8 cellular contexts compared by ENCODE assay signal in the genomic region with DNA sequence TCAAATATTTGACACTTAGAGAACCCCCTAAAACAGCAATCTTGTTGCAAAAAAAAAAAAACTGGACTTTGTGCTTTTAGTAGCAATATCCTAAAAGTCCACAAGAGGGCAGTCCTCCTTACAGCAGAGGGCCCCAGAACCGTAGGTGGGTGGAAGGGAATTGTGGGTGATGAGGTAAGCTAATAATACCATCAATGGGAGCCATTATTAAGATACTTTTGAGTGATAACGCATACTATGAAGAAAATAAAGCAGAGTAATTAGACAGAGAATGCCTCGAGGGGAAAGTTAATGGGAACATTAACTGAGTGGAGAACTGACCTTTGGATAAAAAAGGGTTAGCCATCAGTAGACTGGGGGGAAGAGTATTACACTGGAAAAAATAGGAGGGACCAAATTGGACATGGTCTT.
DNase-seq lines count a peak whose midpoint lies in the region; ATAC-seq and TF ChIP-seq lines count a peak whose summit lies in the region.

No MANE protein-coding gene starts in this region.

- no peaks in the 10 kb centered on the region for H3K9me3 ChIP-seq in SJCRH30 (replicated peaks)

- no peak overlapping the region for H3K27ac ChIP-seq in SJCRH30

- H3K9me3 Mint-ChIP-seq in naive thymus-derived CD8-positive, alpha-beta T cell, result peaks cover 0 to 4% (median 0%) of the 10 kb centered on the region in 9 donors

- no peaks in the 10 kb centered on the region for H3K36me3 ChIP-seq in SJCRH30

- POLR2A ChIA-PET in naive thymus-derived CD8-positive, alpha-beta T cell (lab: Charles Lee), result no interaction called here

- no peak overlapping the region for H3K4me3 ChIP-seq in SJCRH30
- H3K4me3 ChIP-seq in fibroblast of pulmonary artery (replicated peaks; ENCODE audit: low read depth, low read length), result no peak overlapping the region

- peak; percentile 90 for ATAC-seq in HG03342 (IDR thresholded peaks at IDR 0.05; ENCODE audit: unreplicated experiment)
- ATAC-seq in naive thymus-derived CD8-positive, alpha-beta T cell, result no peak

- DNase-seq in D341Med (ENCODE audit: low spot score) (peak; percentile 64), GM19240 (ENCODE audit: insufficient read length, low spot score) (peak; percentile 37), SJCRH30 (peak; percentile 43 to 74), fibroblast of pulmonary artery (ENCODE audit: low read depth) (peak; percentile 70), pulmonary artery endothelial cell (ENCODE audit: low read depth, low spot score) (peak; percentile 11)
- no peak for DNase-seq in naive thymus-derived CD8-positive, alpha-beta T cell
- DNase-seq in activated effector memory CD4-positive, alpha-beta T cell treated with Interleukin-2 at 50 U/mL for 16 hours, result no peak

- peak; percentile 89 for TF ChIP-seq CTCF in fibroblast of pulmonary artery (IDR thresholded peaks at IDR 0.05; ENCODE audit: low read length, missing control alignments)

- no peak overlapping the region for H3K4me3 Mint-ChIP-seq in naive thymus-derived CD8-positive, alpha-beta T cell

- H3K27me3 ChIP-seq in SJCRH30, result no peaks in the 10 kb centered on the region; the same call in 1 of the 2 replicates

- H3K27me3 Mint-ChIP-seq in naive thymus-derived CD8-positive, alpha-beta T cell, result peaks cover 4 to 23% (median 8%) of the 10 kb centered on the region in 5 donors

- no peaks in the 10 kb centered on the region for H3K4me1 Mint-ChIP-seq in naive thymus-derived CD8-positive, alpha-beta T cell

- H3K36me3 Mint-ChIP-seq in naive thymus-derived CD8-positive, alpha-beta T cell, result no peaks in the 10 kb centered on the region

- H3K27ac Mint-ChIP-seq in naive thymus-derived CD8-positive, alpha-beta T cell, result no peak overlapping the region

- peaks cover 19% of the 10 kb centered on the region for H3K4me1 ChIP-seq in SJCRH30

Comparison
In these comparisons a context has a peak if more than half of its experiments do, and no peak if none do; other contexts are left out.
1. DNase-seq: peak in D341Med (single experiment), GM19240 (single experiment), SJCRH30 (2 of 2), fibroblast of pulmonary artery (single experiment) and pulmonary artery endothelial cell (single experiment); none in naive thymus-derived CD8-positive, alpha-beta T cell (0 of 10) and activated effector memory CD4-positive, alpha-beta T cell treated with Interleukin-2 at 50 U/mL for 16 hours (single experiment).